13 cellular contexts compared by ENCODE assay signal in the genomic region with DNA sequence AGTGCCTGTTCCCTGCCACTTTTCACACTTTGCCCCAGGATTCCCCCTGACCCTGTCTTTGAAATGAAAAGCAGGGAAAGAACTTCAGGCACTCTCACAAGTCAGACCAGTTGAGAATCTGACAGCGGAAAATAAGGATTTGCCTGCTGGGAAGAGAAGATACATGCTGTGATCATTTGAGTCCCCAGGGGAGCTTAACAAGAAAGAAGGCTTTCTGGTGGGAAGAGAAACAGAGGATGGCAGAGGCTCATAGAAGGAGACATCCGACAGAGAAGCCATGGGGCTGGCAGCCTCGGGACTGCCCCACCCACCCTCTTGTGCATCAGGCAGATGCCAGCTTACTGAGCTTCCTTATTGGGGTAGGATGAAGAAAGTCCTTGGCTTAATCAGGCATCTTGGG. TPM values are rescaled to one million over a fixed set of nuclear protein-coding genes. Genes with fewer than 3 reads are reported as not detected.
A peak's percentile ranks its signal among the peaks of the same experiment; 100 is the strongest.
DNase-seq lines count a peak whose midpoint lies in the region; ATAC-seq and TF ChIP-seq lines count a peak whose summit lies in the region.
"Had no signal": no experiment of that assay in that cellular context is flagged by ENCODE, and none has a peak within 500 bp of the region (broad histone marks: within the 10 kb centered on the region; RNA-seq: fewer than 3 reads in every experiment).

No MANE protein-coding gene starts in this region.

- no peak overlapping the region for H4K5ac ChIP-seq in mesendoderm (ENCODE audit: low read length)

- no peaks in the 10 kb centered on the region for H3K27me3 ChIP-seq in CD4-positive, alpha-beta T cell (ENCODE audit: control insufficient read depth, insufficient read depth, low read length)
- no peaks in the 10 kb centered on the region for H3K27me3 ChIP-seq in mesendoderm (ENCODE audit: insufficient read depth, low read length, poor library complexity)

- no peak overlapping the region for H2AK5ac ChIP-seq in mesendoderm (ENCODE audit: low read length)

- H3K36me3 ChIP-seq in HEK293 (ENCODE audit: control insufficient read depth in 2 of 2, insufficient read depth in 1 of 2, low read length in 2 of 2) (no peaks in the 10 kb centered on the region; a peak in 1 of 3 replicates), mesendoderm (ENCODE audit: control insufficient read depth, insufficient read depth, low read length) (no peaks in the 10 kb centered on the region)

- H3K27me3 Mint-ChIP-seq in CD4-positive, alpha-beta T cell: no peaks in the 10 kb centered on the region
- no peaks in the 10 kb centered on the region for H3K27me3 Mint-ChIP-seq in activated T-helper 17 cell treated with anti-CD3 and anti-CD28 coated beads, Interleukin-2, amount 50 U/mL, for 72 hours

- H3K27ac Mint-ChIP-seq in CD4-positive, alpha-beta T cell: peak overlapping the region; percentile 95
- peak overlapping the region; percentile 96 for H3K27ac Mint-ChIP-seq in activated T-helper 17 cell treated with anti-CD3 and anti-CD28 coated beads, Interleukin-2, amount 50 U/mL, for 72 hours

- intact Hi-C loops in CD4-positive, alpha-beta T cell (cut with DNase I, micrococcal nuclease): no loop called here

- H2BK15ac ChIP-seq in mesendoderm (replicated peaks; ENCODE audit: low read depth): no peak overlapping the region

- peak overlapping the region; percentile 55 for H3K4me3 Mint-ChIP-seq in CD4-positive, alpha-beta T cell
- peak overlapping the region; percentile 84 for H3K4me3 Mint-ChIP-seq in activated T-helper 17 cell treated with anti-CD3 and anti-CD28 coated beads, Interleukin-2, amount 50 U/mL, for 72 hours
- H3K4me3 Mint-ChIP-seq: CD14-positive monocyte had no signal

- H3K4me3 ChIP-seq in HEK293 (ENCODE audit: low read depth, low read length): no peak overlapping the region
- no peak overlapping the region for H3K4me3 ChIP-seq in mesendoderm (ENCODE audit: low read length)

- peaks cover 92% of the 10 kb centered on the region for H3K4me1 Mint-ChIP-seq in CD4-positive, alpha-beta T cell (ENCODE audit: low read depth)
- peaks cover 56% of the 10 kb centered on the region for H3K4me1 Mint-ChIP-seq in activated T-helper 17 cell treated with anti-CD3 and anti-CD28 coated beads, Interleukin-2, amount 50 U/mL, for 72 hours

- DNase-seq in CD4-positive, alpha-beta T cell: no peak
- DNase-seq in mesendoderm (no peak), iPS-NIHi7 (ENCODE audit: extremely low spot score) (no peak)
- DNase-seq: caudate nucleus, NCI-H2081 treated with DMSO at 0.1 percent for 48 hours, NCI-H774, posterior cingulate gyrus, RPMI8226 had no signal

- peaks cover 16% of the 10 kb centered on the region for H3K79me1 ChIP-seq in mesendoderm (ENCODE audit: low read length)

- no peaks in the 10 kb centered on the region for H3K9me3 ChIP-seq in CD4-positive, alpha-beta T cell (ENCODE audit: control insufficient read depth, low read length)
- H3K9me3 ChIP-seq in HEK293 (ENCODE audit: control insufficient read depth, insufficient read depth, low read depth, low read length): no peaks in the 10 kb centered on the region

- CTCF ChIA-PET in CD4-positive, alpha-beta T cell (lab: Charles Lee): interaction anchor here (1.6 kb wide), 2 partner anchors 10 to 31 kb away, joined by 4 read pairs; no protein-coding TSS in a partner anchor
- CTCF ChIA-PET in HEK293 (lab: Yijun Ruan, JAX): interaction anchor here (0.6 kb wide), 1 partner anchor 60 kb away, joined by 3 read pairs; no protein-coding TSS in a partner anchor

- POLR2A ChIA-PET in CD4-positive, alpha-beta T cell (lab: Charles Lee): interaction anchor here (1.0 to 9.3 kb wide), 2 partner anchors 10 to 164 kb away, joined by 3 to 182 read pairs; a partner anchor contains a TSS
- POLR2A ChIA-PET in HEK293 (lab: Yijun Ruan, JAX): no interaction called here

- H3K23ac ChIP-seq in mesendoderm (ENCODE audit: low read length): no peak overlapping the region

- H3K27ac ChIP-seq in CD4-positive, alpha-beta T cell (ENCODE audit: low read depth, low read length): peak overlapping the region; percentile 94
- H3K27ac ChIP-seq in HEK293 (ENCODE audit: extremely low read depth, low read depth, low read length) (no peak overlapping the region), mesendoderm (ENCODE audit: low read depth, low read length) (peak overlapping the region; percentile 29)

- H3K56ac ChIP-seq in mesendoderm (ENCODE audit: low read length): no peak overlapping the region

- peak overlapping the region; percentile 6 for H3K4ac ChIP-seq in mesendoderm (ENCODE audit: low read depth, low read length)

- TF ChIP-seq CTCF in CD4-positive, alpha-beta T cell (IDR thresholded peaks at IDR 0.05): no peak
- TF ChIP-seq CTCF in HEK293 (tag by site-specific recombination; IDR thresholded peaks at IDR 0.05): no peak

- peaks cover 44% of the 10 kb centered on the region for H3K79me2 ChIP-seq in mesendoderm (ENCODE audit: control insufficient read depth, insufficient read depth, low read length)

- H3K4me2 ChIP-seq in mesendoderm (ENCODE audit: low read length): no peak overlapping the region

- peak overlapping the region; percentile 66 for H3K18ac ChIP-seq in mesendoderm (ENCODE audit: low read length)

- H3K36me3 Mint-ChIP-seq in CD4-positive, alpha-beta T cell (ENCODE audit: low read depth): peaks cover 48% of the 10 kb centered on the region
- peaks cover 12% of the 10 kb centered on the region for H3K36me3 Mint-ChIP-seq in activated T-helper 17 cell treated with anti-CD3 and anti-CD28 coated beads, Interleukin-2, amount 50 U/mL, for 72 hours (ENCODE audit: low read depth)

- no peaks in the 10 kb centered on the region for H3K9me3 Mint-ChIP-seq in CD4-positive, alpha-beta T cell
- H3K9me3 Mint-ChIP-seq in activated T-helper 17 cell treated with anti-CD3 and anti-CD28 coated beads, Interleukin-2, amount 50 U/mL, for 72 hours: no peaks in the 10 kb centered on the region
- H3K9me3 Mint-ChIP-seq: CD14-positive monocyte had no signal

- WGBS in mesendoderm (ENCODE audit: extremely low coverage, insufficient coverage, low lambda C conversion rate): no CpG with 5 or more reads among the region's 3 CpGs

- no peak for ATAC-seq in CD4-positive, alpha-beta T cell (ENCODE audit: poor library complexity)
- no peak for ATAC-seq in activated T-helper 17 cell treated with anti-CD3 and anti-CD28 coated beads, Interleukin-2, amount 50 U/mL, for 72 hours (replicated peaks)
- ATAC-seq in HG02870 (IDR thresholded peaks at IDR 0.05; ENCODE audit: unreplicated experiment): no peak
- no peak for ATAC-seq in esophagus mucosa

- no peak overlapping the region for H3K9ac ChIP-seq in mesendoderm (ENCODE audit: low read length)

- H2BK5ac ChIP-seq in mesendoderm (ENCODE audit: low read length): no peak overlapping the region

- H2BK120ac ChIP-seq in mesendoderm (ENCODE audit: low read depth, low read length): no peak overlapping the region

- no peak overlapping the region for H4K8ac ChIP-seq in mesendoderm (ENCODE audit: low read depth, low read length)

- 0 out of 2 replicates have a peak, but pooled peaks cover 2% of the 10 kb centered on the region for H3K4me1 ChIP-seq in HEK293 (ENCODE audit: control insufficient read depth, insufficient read depth, low read length)
- peaks cover 13% of the 10 kb centered on the region for H3K4me1 ChIP-seq in mesendoderm (ENCODE audit: control insufficient read depth, low read depth, low read length)

TF ChIP-seq in HEK293, 187 proteins besides CTCF, POLR2A, EP300 and RAD21:
- TF ChIP-seq ZIC2 (tag by site-specific recombination; IDR thresholded peaks at IDR 0.05): peak; percentile 94
- TF ChIP-seq, protein P1, sequence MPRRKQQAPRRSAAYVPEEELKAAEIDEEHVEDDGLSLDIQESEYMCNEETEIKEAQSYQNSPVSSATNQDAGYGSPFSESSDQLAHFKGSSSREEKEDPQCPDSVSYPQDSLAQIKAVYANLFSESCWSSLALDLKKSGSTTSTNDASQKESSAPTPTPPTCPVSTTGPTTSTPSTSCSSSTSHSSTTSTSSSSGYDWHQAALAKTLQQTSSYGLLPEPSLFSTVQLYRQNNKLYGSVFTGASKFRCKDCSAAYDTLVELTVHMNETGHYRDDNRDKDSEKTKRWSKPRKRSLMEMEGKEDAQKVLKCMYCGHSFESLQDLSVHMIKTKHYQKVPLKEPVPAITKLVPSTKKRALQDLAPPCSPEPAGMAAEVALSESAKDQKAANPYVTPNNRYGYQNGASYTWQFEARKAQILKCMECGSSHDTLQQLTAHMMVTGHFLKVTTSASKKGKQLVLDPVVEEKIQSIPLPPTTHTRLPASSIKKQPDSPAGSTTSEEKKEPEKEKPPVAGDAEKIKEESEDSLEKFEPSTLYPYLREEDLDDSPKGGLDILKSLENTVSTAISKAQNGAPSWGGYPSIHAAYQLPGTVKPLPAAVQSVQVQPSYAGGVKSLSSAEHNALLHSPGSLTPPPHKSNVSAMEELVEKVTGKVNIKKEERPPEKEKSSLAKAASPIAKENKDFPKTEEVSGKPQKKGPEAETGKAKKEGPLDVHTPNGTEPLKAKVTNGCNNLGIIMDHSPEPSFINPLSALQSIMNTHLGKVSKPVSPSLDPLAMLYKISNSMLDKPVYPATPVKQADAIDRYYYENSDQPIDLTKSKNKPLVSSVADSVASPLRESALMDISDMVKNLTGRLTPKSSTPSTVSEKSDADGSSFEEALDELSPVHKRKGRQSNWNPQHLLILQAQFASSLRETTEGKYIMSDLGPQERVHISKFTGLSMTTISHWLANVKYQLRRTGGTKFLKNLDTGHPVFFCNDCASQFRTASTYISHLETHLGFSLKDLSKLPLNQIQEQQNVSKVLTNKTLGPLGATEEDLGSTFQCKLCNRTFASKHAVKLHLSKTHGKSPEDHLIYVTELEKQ (tag by site-specific recombination; IDR thresholded peaks at IDR 0.05; ENCODE audit: borderline replicate concordance): no peak

RNA-seq across cellular contexts. Expression of a gene that starts 11.9 kb away (rescaled TPM):
- 1 to 10 TPM; 6.8 to 7.0 TPM for total RNA-seq in CD4-positive, alpha-beta T cell
- 1 to 10 TPM; 4.7 to 8.0 TPM for total RNA-seq in activated T-helper 17 cell treated with anti-CD3 and anti-CD28 coated beads, Interleukin-2, amount 50 U/mL, for 72 hours
- polyA plus RNA-seq in mesendoderm (2013, experiment 1 of 2): 9.7 TPM
- polyA plus RNA-seq in mesendoderm (2013, experiment 2 of 2): 10.1 TPM
- 40.5 TPM for total RNA-seq in esophagus mucosa

RNA-seq across cellular contexts. Expression of a gene that starts 53.2 kb away (rescaled TPM):
- 10 to 100 TPM; 90.2 to 97.2 TPM for total RNA-seq in CD4-positive, alpha-beta T cell
- 10 to 100 TPM; 61.9 to 67.1 TPM for total RNA-seq in activated T-helper 17 cell treated with anti-CD3 and anti-CD28 coated beads, Interleukin-2, amount 50 U/mL, for 72 hours
- polyA plus RNA-seq in mesendoderm (2013, experiment 1 of 2): 40.8 TPM
- 39.8 TPM for polyA plus RNA-seq in mesendoderm (2013, experiment 2 of 2)
- 22.2 TPM for total RNA-seq in esophagus mucosa
